9 cellular contexts compared by ENCODE assay signal in genomic region chr2:52976132-52976949, GRCh38.
DNase-seq lines count a peak whose midpoint lies in the region; ATAC-seq, FAIRE-seq and TF ChIP-seq lines count a peak whose summit lies in the region.
"Had no signal": no experiment of that assay in that cellular context is flagged by ENCODE, and none has a peak within 500 bp of the region (broad histone marks: within the 10 kb centered on the region; RNA-seq: fewer than 3 reads in every experiment).

No MANE protein-coding gene starts in this region.

- H3K27ac Mint-ChIP-seq in neural crest cell (ENCODE audit: unreplicated experiment) (no peak overlapping the region), T-cell (no peak overlapping the region)
- H3K27ac Mint-ChIP-seq: dendritic cell treated with granulocyte-macrophage colony-stimulating factor and Interleukin-4, amounts not matched to agents 40 ng/mL and 50 ng/mL, for 4 days had no signal

- no peak overlapping the region for H3K18ac ChIP-seq in IMR-90 (ENCODE audit: low read depth, low read length)

- no peak overlapping the region for H2AK9ac ChIP-seq in IMR-90 (replicated peaks; ENCODE audit: low read depth, low read length, poor library complexity)

- in situ Hi-C loops in IMR-90 (cut with MboI; ENCODE audit: low sequenced_read_pairs) (no loop called here), astrocyte of the spinal cord (cut with HindIII; ENCODE audit: low sequenced_read_pairs) (no loop called here)

- no peaks in the 10 kb centered on the region for H3K27me3 ChIP-seq in IMR-90 (ENCODE audit: control insufficient read depth, insufficient read depth, low read length)

- H4K5ac ChIP-seq in IMR-90 (ENCODE audit: low read depth, low read length) = no peak overlapping the region

- FAIRE-seq in GM12891 (lab: Jason Lieb, UNC) = no peak

- no TSS peak for BruUV-seq in IMR-90 (replicated peaks; lab: Mats Ljungman, UMichigan)

- DNase-seq in IMR-90 (peak; percentile 37), astrocyte of the spinal cord (ENCODE audit: low read depth, low spot score) (peak; percentile 32), neural crest cell (ENCODE audit: low read depth, low spot score) (peak; percentile 3), T-cell (no peak), GM12891 (ENCODE audit: insufficient read length, low spot score) (no peak)
- no peak for DNase-seq in stimulated activated CD4-positive, alpha-beta T cell treated with anti-CD3 and anti-CD28 coated beads, Interleukin-15, amount 100 ng/mL, for 24 hours
- no peak for DNase-seq in stimulated activated CD4-positive, alpha-beta T cell treated with anti-CD3 and anti-CD28 coated beads, Interleukin-1b, Interleukin-23, amount 100 ng/mL, for 48 hours

- no peaks in the 10 kb centered on the region for H3K27me3 Mint-ChIP-seq in neural crest cell (ENCODE audit: low read depth)
- no peaks in the 10 kb centered on the region for H3K27me3 Mint-ChIP-seq in T-cell
- H3K27me3 Mint-ChIP-seq: dendritic cell treated with granulocyte-macrophage colony-stimulating factor and Interleukin-4, amounts not matched to agents 40 ng/mL and 50 ng/mL, for 4 days had no signal

- H2BK5ac ChIP-seq in IMR-90 (ENCODE audit: low read depth, low read length, poor library complexity, severe bottlenecking) = no peak overlapping the region

- dilution Hi-C loops in IMR-90 (cut with HindIII; ENCODE audit: low sequenced_read_pairs, unreplicated experiment) = no loop called here

- no peak overlapping the region for H3K14ac ChIP-seq in IMR-90 (replicated peaks; ENCODE audit: low read depth, low read length)

- no peak overlapping the region for H3K56ac ChIP-seq in IMR-90 (ENCODE audit: extremely low read depth, insufficient read depth, low read length)

- no peak overlapping the region for H4K91ac ChIP-seq in IMR-90 (ENCODE audit: insufficient read depth, low read depth, low read length)

- no peak overlapping the region for H3K9ac ChIP-seq in IMR-90 (ENCODE audit: low read depth, low read length)

- H3K9me3 Mint-ChIP-seq in neural crest cell (no peaks in the 10 kb centered on the region), T-cell (peaks cover 0 to 3% (median 0%) of the 10 kb centered on the region in 3 donors)
- H3K9me3 Mint-ChIP-seq: dendritic cell treated with granulocyte-macrophage colony-stimulating factor and Interleukin-4, amounts not matched to agents 40 ng/mL and 50 ng/mL, for 4 days had no signal

- H3K9me1 ChIP-seq in IMR-90 (ENCODE audit: insufficient read depth, low read length) = no peaks in the 10 kb centered on the region

- WGBS in IMR-90 (ENCODE audit: extremely low coverage in 2 of 2, insufficient read length in 1 of 2), 2 experiments = no CpG with 5 or more reads among the region's 2 CpGs

- no peaks in the 10 kb centered on the region for H3K4me1 Mint-ChIP-seq in neural crest cell
- H3K4me1 Mint-ChIP-seq in T-cell = no peaks in the 10 kb centered on the region

- H4K20me1 ChIP-seq in IMR-90 (ENCODE audit: insufficient read depth, low read length) = no peaks in the 10 kb centered on the region

- no peak overlapping the region for H4K8ac ChIP-seq in IMR-90 (ENCODE audit: low read depth in 2 of 2, low read length in 2 of 2)

- intact Hi-C loops in IMR-90 (cut with micrococcal nuclease) = loop anchor here (5.0 kb wide), 1 partner anchor 164 kb away; no protein-coding TSS in a partner anchor

- TF ChIP-seq CTCF in IMR-90 (conservative IDR thresholded peaks at IDR 0.05; ENCODE audit: low read depth, low read length) (peak; percentile 73), astrocyte of the spinal cord (IDR thresholded peaks at IDR 0.05; ENCODE audit: low read depth, low read length) (peak; percentile 79), neural crest cell (conservative IDR thresholded peaks at IDR 0.05) (peak; percentile 64)

- H3K4me3 ChIP-seq in IMR-90 (ENCODE audit: insufficient read depth, low read depth, low read length) (no peak overlapping the region), astrocyte of the spinal cord (ENCODE audit: low read depth, low read length) (no peak overlapping the region)

- no peak overlapping the region for H2AK5ac ChIP-seq in IMR-90 (ENCODE audit: low read depth, low read length)

- no peak overlapping the region for H3K27ac ChIP-seq in IMR-90 (ENCODE audit: insufficient read depth, low read length)

- H3K9me3 ChIP-seq in IMR-90 (ENCODE audit: control insufficient read depth, insufficient read depth, low read length) = no peaks in the 10 kb centered on the region

- no peak overlapping the region for H3K23ac ChIP-seq in IMR-90 (ENCODE audit: low read depth, low read length)

- peak; percentile 82 for TF ChIP-seq RAD21 in IMR-90 (IDR thresholded peaks at IDR 0.05; ENCODE audit: low read length)

- H3K36me3 ChIP-seq in IMR-90 (ENCODE audit: control insufficient read depth, insufficient read depth, low read length) = no peaks in the 10 kb centered on the region

- POLR2A ChIA-PET in IMR-90 (lab: Charles Lee; ENCODE audit: unreplicated experiment) = no interaction called here
- POLR2A ChIA-PET in T-cell (lab: Charles Lee) = no interaction called here

- no peak overlapping the region for H3K4me2 ChIP-seq in IMR-90 (ENCODE audit: low read depth, low read length)

- H3K4me3 Mint-ChIP-seq in neural crest cell (no peak overlapping the region), T-cell (no peak overlapping the region)
- H3K4me3 Mint-ChIP-seq: dendritic cell treated with granulocyte-macrophage colony-stimulating factor and Interleukin-4, amounts not matched to agents 40 ng/mL and 50 ng/mL, for 4 days had no signal

- TF ChIP-seq POLR2A in IMR-90 (IDR thresholded peaks at IDR 0.05; ENCODE audit: low read depth, low read length) (no peak), GM12891 (IDR thresholded peaks at IDR 0.05; ENCODE audit: low read depth, low read length) (no peak)

- CTCF ChIA-PET in IMR-90 (lab: Yijun Ruan, JAX) = interaction anchor here (0.7 to 1.2 kb wide), 3 partner anchors 23 to 445 kb away, joined by 3 read pairs; no protein-coding TSS in a partner anchor
- CTCF ChIA-PET in T-cell (lab: Charles Lee) = interaction anchor here in 1 of 2 donors (0.7 kb wide), 1 partner anchor 1709 kb away, joined by 5 read pairs; no protein-coding TSS in a partner anchor

- H3K4me1 ChIP-seq in IMR-90 (ENCODE audit: control insufficient read depth, insufficient read depth, low read length) = no peaks in the 10 kb centered on the region

- no peak overlapping the region for H2BK120ac ChIP-seq in IMR-90 (ENCODE audit: low read depth, low read length)

- no peak overlapping the region for H2AFZ ChIP-seq in IMR-90 (replicated peaks; ENCODE audit: low read length, poor library complexity)

- ATAC-seq in GM18868 (IDR thresholded peaks at IDR 0.05; ENCODE audit: unreplicated experiment) (peak; percentile 56), IMR-90 (ENCODE audit: low read depth) (peak; percentile 72), T-cell (replicated peaks in 1 of 4) (no peak)

- H3K79me1 ChIP-seq in IMR-90 (ENCODE audit: low read depth in 1 of 2, low read length in 2 of 2) = no peaks in the 10 kb centered on the region

- H3K36me3 Mint-ChIP-seq in neural crest cell (ENCODE audit: low read depth) (no peaks in the 10 kb centered on the region), T-cell (no peaks in the 10 kb centered on the region)

- H2BK20ac ChIP-seq in IMR-90 (ENCODE audit: low read depth, low read length) = no peak overlapping the region

- no peak overlapping the region for H3K4ac ChIP-seq in IMR-90 (ENCODE audit: low read depth, low read length)

- no peak overlapping the region for H2BK15ac ChIP-seq in IMR-90 (ENCODE audit: low read depth, low read length)

TF ChIP-seq in IMR-90, 13 proteins besides CTCF, POLR2A, EP300 and RAD21:
- TF ChIP-seq BHLHE40 (IDR thresholded peaks at IDR 0.05; ENCODE audit: low read depth, low read length) (no peak), CEBPB (IDR thresholded peaks at IDR 0.05; ENCODE audit: low read depth, low read length) (no peak), USF2 (IDR thresholded peaks at IDR 0.05; ENCODE audit: low read depth, low read length) (no peak), RCOR1 (IDR thresholded peaks at IDR 0.05; ENCODE audit: insufficient replicate concordance, low read length) (no peak), MXI1 (IDR thresholded peaks at IDR 0.05; ENCODE audit: borderline replicate concordance, low read depth, low read length) (no peak), SMC3 (IDR thresholded peaks at IDR 0.05; ENCODE audit: low read depth, low read length) (peak; percentile 71)

TF ChIP-seq in GM12891, 5 proteins besides CTCF, POLR2A, EP300 and RAD21:
- no peak for TF ChIP-seq PAX5 (IDR thresholded peaks at IDR 0.05; ENCODE audit: insufficient read depth, low read length, severe bottlenecking)
- no peak for TF ChIP-seq SPI1 (IDR thresholded peaks at IDR 0.05; ENCODE audit: low read depth, low read length)
- TF ChIP-seq POLR2AphosphoS5 (IDR thresholded peaks at IDR 0.05; ENCODE audit: low read depth, low read length) = no peak
- TF ChIP-seq TAF1 (IDR thresholded peaks at IDR 0.05; ENCODE audit: low read depth, low read length) = no peak
- no peak for TF ChIP-seq POU2F2 (IDR thresholded peaks at IDR 0.05; ENCODE audit: low read depth, low read length)
TF ChIP-seq in GM12891: peak in this region for 0.

Comparison
In these comparisons a context has a peak if more than half of its experiments do, and no peak if none do; other contexts are left out.
1. ATAC-seq: peak in GM18868 (single experiment) and IMR-90 (single experiment); none in T-cell (0 of 4).
2. DNase-seq: peak in IMR-90 (single experiment), astrocyte of the spinal cord (single experiment) and neural crest cell (single experiment); none in T-cell (0 of 34), GM12891 (single experiment), stimulated activated CD4-positive, alpha-beta T cell treated with anti-CD3 and anti-CD28 coated beads, Interleukin-15, amount 100 ng/mL, for 24 hours (single experiment) and stimulated activated CD4-positive, alpha-beta T cell treated with anti-CD3 and anti-CD28 coated beads, Interleukin-1b, Interleukin-23, amount 100 ng/mL, for 48 hours (single experiment).
3. Peak in every context shown above with its lines, with median percentiles within 50 percentile points of each other: CTCF ChIP-seq.